In genomic region chr22:23294221-23294620, GRCh38 we compare ENCODE assay signal across 22 cellular contexts.
"Had no signal": no experiment of that assay in that cellular context is flagged by ENCODE, and none has a peak within 500 bp of the region (broad histone marks: within the 10 kb centered on the region; RNA-seq: fewer than 3 reads in every experiment).

No MANE protein-coding gene starts in this region.

- H3K4me3 ChIP-seq: colonic mucosa, esophagus muscularis mucosa, gastrocnemius medialis, heart right ventricle, left lung, lower lobe of right lung, mucosa of descending colon had no signal

- H3K27ac ChIP-seq: colonic mucosa, esophagus muscularis mucosa, foreskin keratinocyte, gastrocnemius medialis, heart right ventricle, left lung, lower lobe of right lung had no signal

- FAIRE-seq: endometrium, endothelial cell of umbilical vein, islet of Langerhans, keratinocyte had no signal

- H3K9me3 ChIP-seq: colonic mucosa, esophagus muscularis mucosa, gastrocnemius medialis, heart right ventricle, left lung, lower lobe of right lung, mucosa of descending colon had no signal

- H3K27me3 ChIP-seq: colonic mucosa, esophagus muscularis mucosa, foreskin keratinocyte, gastrocnemius medialis, heart right ventricle, left lung had no signal

- DNase-seq: cerebellar nuclear complex; colonic mucosa; cortex of kidney; effector CD8-positive, alpha-beta T cell; effector memory CD8-positive, alpha-beta T cell; endodermal cell; foreskin keratinocyte; gastrocnemius medialis; glutamatergic neuron; heart right ventricle; hippocampal formation; left cardiac atrium; left lung; left ventricle myocardium superior; lower lobe of right lung; mesenchymal stem cell; mucosa of descending colon had no signal

- H3K36me3 ChIP-seq: colonic mucosa had no signal

- H3K4me1 ChIP-seq: colonic mucosa, foreskin keratinocyte, gastrocnemius medialis, left lung had no signal

- ATAC-seq: effector memory CD8-positive, alpha-beta T cell; foreskin keratinocyte; gastrocnemius medialis; heart right ventricle; left cardiac atrium; left lung; left ventricle myocardium superior; lower lobe of right lung; mucosa of descending colon had no signal
